ENCODE assay signal across 8 cellular contexts in genomic region chr12:121590476-121591143, GRCh38. TPM values are rescaled to one million over a fixed set of nuclear protein-coding genes. Genes with fewer than 3 reads are reported as not detected.
A peak's percentile ranks its signal among the peaks of the same experiment; 100 is the strongest.
DNase-seq lines count a peak whose midpoint lies in the region; ATAC-seq and TF ChIP-seq lines count a peak whose summit lies in the region.

No MANE protein-coding gene starts in this region.

- H3K4me3 ChIP-seq in GM12875 (ENCODE audit: low read depth, low read length) = peak overlapping the region; percentile 19
- peak overlapping the region; percentile 38 for H3K4me3 ChIP-seq in WI38 (ENCODE audit: low read depth, low read length)
- H3K4me3 ChIP-seq in stomach smooth muscle (ENCODE audit: low read length in 2 of 2) = peak overlapping the region; percentile 54 to 69

- no peaks in the 10 kb centered on the region for H3K9me3 ChIP-seq in stomach smooth muscle (ENCODE audit: control insufficient read depth in 2 of 2, low read length in 2 of 2)

- H3K9ac ChIP-seq in stomach smooth muscle (ENCODE audit: low read length in 2 of 2) = peak overlapping the region; percentile 64 to 90

- H3K27ac ChIP-seq in caudate nucleus (ENCODE audit: low read depth, low read length) (peak overlapping the region; percentile 4), stomach smooth muscle (ENCODE audit: low read length) (peak overlapping the region; percentile 88)

- peaks cover 2% of the 10 kb centered on the region for H3K36me3 Mint-ChIP-seq in mesothelial cell of epicardium

- peak overlapping the region; percentile 52 for H3K4me3 Mint-ChIP-seq in mesothelial cell of epicardium

- ATAC-seq in HG02981 (IDR thresholded peaks at IDR 0.05; ENCODE audit: unreplicated experiment) = peak; percentile 62

- no peaks in the 10 kb centered on the region for H3K9me3 Mint-ChIP-seq in mesothelial cell of epicardium

- H3K27me3 Mint-ChIP-seq in mesothelial cell of epicardium (ENCODE audit: low read depth) = no peaks in the 10 kb centered on the region

- TF ChIP-seq CTCF in GM12875 (IDR thresholded peaks at IDR 0.05; ENCODE audit: borderline replicate concordance, insufficient read depth, low read depth, low read length) (no peak), WI38 (IDR thresholded peaks at IDR 0.05; ENCODE audit: low read depth, low read length) (no peak), mesothelial cell of epicardium (IDR thresholded peaks at IDR 0.05; ENCODE audit: unreplicated experiment) (no peak)

- peaks cover 10% of the 10 kb centered on the region for H3K4me1 ChIP-seq in stomach smooth muscle (ENCODE audit: control insufficient read depth, insufficient read depth, low read length)

- H3K36me3 ChIP-seq in stomach smooth muscle (ENCODE audit: control insufficient read depth in 2 of 2, insufficient read depth in 2 of 2, low read length in 2 of 2) = no peaks in the 10 kb centered on the region

- peaks cover 12% of the 10 kb centered on the region for H3K4me1 Mint-ChIP-seq in mesothelial cell of epicardium

- DNase-seq in caudate nucleus (lab: John Stamatoyannopoulos, UW) (peak in 1 of 61 donors; percentile 36), mesothelial cell of epicardium (ENCODE audit: low spot score in 2 of 2, unreplicated experiment in 2 of 2) (no peak), NCI-H526 treated with DMSO at 0.1 percent for 48 hours (lab: John Stamatoyannopoulos, UW) (no peak), iPS-NIHi7 (ENCODE audit: extremely low spot score) (no peak)

- H3K27ac Mint-ChIP-seq in mesothelial cell of epicardium = peak overlapping the region; percentile 90

- H3K27me3 ChIP-seq in stomach smooth muscle (ENCODE audit: control insufficient read depth in 1 of 2, insufficient read depth in 2 of 2, low read length in 2 of 2) = no peaks in the 10 kb centered on the region

RNA-seq across cellular contexts. Expression of gene KDM2B, which starts 9.8 kb away (rescaled TPM):
- 55.4 to 61.1 TPM (median 57.5 TPM) in 3 replicates for total RNA-seq in mesothelial cell of epicardium

RNA-seq across cellular contexts. Expression of gene ORAI1, which starts 35.7 kb away (rescaled TPM):
- total RNA-seq in mesothelial cell of epicardium = 9.8 to 10.3 TPM (median 9.8 TPM) in 3 replicates
